In the genomic region with DNA sequence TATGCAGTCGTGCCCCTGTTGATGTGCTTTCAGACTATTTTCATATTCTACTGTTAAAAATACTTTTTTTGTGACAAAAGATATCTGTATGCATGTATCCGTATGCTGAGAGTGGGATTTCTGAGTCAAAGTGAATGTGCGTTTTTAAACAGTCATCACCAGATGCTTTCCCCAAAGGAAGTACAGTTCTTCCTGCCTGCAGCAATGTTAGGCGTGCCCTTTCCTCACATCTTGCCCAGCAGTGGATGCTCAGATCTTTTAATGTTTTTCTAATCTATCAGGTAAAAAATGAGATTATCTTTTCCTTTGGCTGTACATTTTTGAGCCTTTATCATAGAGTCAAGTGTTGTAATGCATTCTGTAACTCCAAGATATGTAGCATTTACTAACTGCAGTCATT, we compare ENCODE assay signal across 21 cellular contexts.
A peak's percentile ranks its signal among the peaks of the same experiment; 100 is the strongest.
DNase-seq lines count a peak whose midpoint lies in the region; ATAC-seq, FAIRE-seq and TF ChIP-seq lines count a peak whose summit lies in the region.
"Had no signal": no experiment of that assay in that cellular context is flagged by ENCODE, and none has a peak within 500 bp of the region (broad histone marks: within the 10 kb centered on the region; RNA-seq: fewer than 3 reads in every experiment).

No MANE protein-coding gene starts in this region.

- no peaks in the 10 kb centered on the region for H3K9me3 ChIP-seq in endothelial cell of umbilical vein (replicated peaks; ENCODE audit: control insufficient read depth, insufficient read depth, low read length)

- BruUV-seq in endothelial cell of umbilical vein (replicated peaks; lab: Mats Ljungman, UMichigan): no TSS peak

- H3K9ac ChIP-seq in endothelial cell of umbilical vein (replicated peaks; ENCODE audit: extremely low read depth, insufficient read depth, low read length): no peak overlapping the region

- no peak overlapping the region for H3K4me3 ChIP-seq in endothelial cell of umbilical vein (replicated peaks in 1 of 3; ENCODE audit: insufficient read depth in 1 of 3, low read depth in 1 of 3, low read length in 3 of 3)
- H3K4me3 ChIP-seq: GM23338 had no signal

- FAIRE-seq in endothelial cell of umbilical vein (lab: Jason Lieb, UNC): no peak
- FAIRE-seq: GM12891, GM19239 had no signal

- H3K27me3 ChIP-seq in endothelial cell of umbilical vein (ENCODE audit: control insufficient read depth in 2 of 2, insufficient read depth in 2 of 2, low read length in 2 of 2): no peaks in the 10 kb centered on the region

- no peak for TF ChIP-seq CTCF in endothelial cell of umbilical vein (IDR thresholded peaks at IDR 0.05; ENCODE audit: extremely low read depth in 1 of 2, insufficient read depth in 1 of 2, low read depth in 1 of 2, low read length in 2 of 2)

- no peak overlapping the region for H3K27ac ChIP-seq in endothelial cell of umbilical vein (ENCODE audit: insufficient read depth, low read depth, low read length)

- POLR2A ChIA-PET in endothelial cell of umbilical vein (lab: Charles Lee): no interaction called here

- no peak for ATAC-seq in GM21717 (IDR thresholded peaks at IDR 0.05; ENCODE audit: unreplicated experiment)
- ATAC-seq: GM23338, HCT116 had no signal

- no peaks in the 10 kb centered on the region for H3K36me3 ChIP-seq in endothelial cell of umbilical vein (ENCODE audit: control insufficient read depth in 2 of 2, extremely low read depth in 1 of 2, insufficient read depth in 2 of 2, low read length in 2 of 2)

- no peaks in the 10 kb centered on the region for H3K79me2 ChIP-seq in endothelial cell of umbilical vein (ENCODE audit: control insufficient read depth, insufficient read depth, low read length)

- dilution Hi-C loops in endothelial cell of umbilical vein (cut with MboI; ENCODE audit: extremely low pct_ligation_motif_present, low sequenced_read_pairs): no loop called here

- DNase-seq in GDM1 (lab: John Stamatoyannopoulos, UW) (peak; percentile 53), dermis blood vessel endothelial cell (peak; percentile 69), endothelial cell of umbilical vein (ENCODE audit: low read depth, low spot score) (peak; percentile 52), lung microvascular endothelial cell (ENCODE audit: low read depth in 2 of 2) (peak; percentile 66 to 77), DMS 273 (lab: John Stamatoyannopoulos, UW; ENCODE audit: unreplicated experiment) (no peak), NCI-H1930 (lab: John Stamatoyannopoulos, UW) (no peak)
- no peak for DNase-seq in activated CD4-positive, alpha-beta T cell treated with anti-CD3 and anti-CD28 coated beads, Interleukin-2, amount 50 U/mL, for 4 hours
- DNase-seq: C1 segment of cervical spinal cord; Calu3; CD4-positive, alpha-beta memory T cell; COR-L47; DMS 273 treated with DMSO at 0.1 percent for 48 hours; DMS79; EL; GF-D8; H9 had no signal

- H4K20me1 ChIP-seq in endothelial cell of umbilical vein (replicated peaks; ENCODE audit: control insufficient read depth, extremely low read depth, insufficient read depth, low read length): no peaks in the 10 kb centered on the region

- H2AFZ ChIP-seq in endothelial cell of umbilical vein (ENCODE audit: low read depth, low read length): no peak overlapping the region
- H2AFZ ChIP-seq: GM23338 had no signal

- no peak overlapping the region for H3K4me2 ChIP-seq in endothelial cell of umbilical vein (ENCODE audit: insufficient read depth, low read length)
- H3K4me2 ChIP-seq: GM23338 had no signal

- CTCF ChIA-PET in endothelial cell of umbilical vein (lab: Charles Lee): no interaction called here

- H3K4me1 ChIP-seq in endothelial cell of umbilical vein (ENCODE audit: control insufficient read depth, extremely low read depth, insufficient read depth, low read length): peaks cover 7% of the 10 kb centered on the region

- intact Hi-C loops in endothelial cell of umbilical vein (cut with micrococcal nuclease): loop anchor here (5.0 kb wide), 1 partner anchor 928 kb away; a partner anchor contains a TSS

- no peaks in the 10 kb centered on the region for H3K9me1 ChIP-seq in endothelial cell of umbilical vein (replicated peaks; ENCODE audit: control insufficient read depth, extremely low read depth, insufficient read depth, low read length)

- TF ChIP-seq POLR2A in endothelial cell of umbilical vein (IDR thresholded peaks at IDR 0.05; ENCODE audit: low read depth, low read length): no peak

TF ChIP-seq in endothelial cell of umbilical vein, 7 proteins besides CTCF, POLR2A, EP300 and RAD21:
- TF ChIP-seq MYC (IDR thresholded peaks at IDR 0.05; ENCODE audit: low read depth, low read length) (no peak), POLR2AphosphoS5 (IDR thresholded peaks at IDR 0.05; ENCODE audit: insufficient read depth, low read depth, low read length) (no peak), JUN (IDR thresholded peaks at IDR 0.05; ENCODE audit: borderline replicate concordance, insufficient read depth, insufficient read length, low read depth) (no peak), GATA2 (IDR thresholded peaks at IDR 0.05; ENCODE audit: insufficient read depth, insufficient read length, low read depth, low read length) (no peak), EZH2 (IDR thresholded peaks at IDR 0.05; ENCODE audit: borderline replicate concordance, low read depth, low read length, severe bottlenecking) (no peak), FOS (IDR thresholded peaks at IDR 0.05; ENCODE audit: borderline replicate concordance, insufficient read depth, low read length) (peak; percentile 36)
- TF ChIP-seq, protein P1, sequence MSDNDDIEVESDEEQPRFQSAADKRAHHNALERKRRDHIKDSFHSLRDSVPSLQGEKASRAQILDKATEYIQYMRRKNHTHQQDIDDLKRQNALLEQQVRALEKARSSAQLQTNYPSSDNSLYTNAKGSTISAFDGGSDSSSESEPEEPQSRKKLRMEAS (IDR thresholded peaks at IDR 0.05; ENCODE audit: insufficient read depth, insufficient read length): no peak

Comparison
In these comparisons a context has a peak if more than half of its experiments do, and no peak if none do; other contexts are left out.
1. DNase-seq: peak in GDM1 (single experiment), dermis blood vessel endothelial cell (single experiment), endothelial cell of umbilical vein (single experiment) and lung microvascular endothelial cell (2 of 2); none in DMS 273 (single experiment), NCI-H1930 (0 of 2) and activated CD4-positive, alpha-beta T cell treated with anti-CD3 and anti-CD28 coated beads, Interleukin-2, amount 50 U/mL, for 4 hours (0 of 2).